ENCODE assay signal across 8 cellular contexts in genomic region chr11:4607111-4607510, GRCh38. TPM values are rescaled to one million over a fixed set of nuclear protein-coding genes. Genes with fewer than 3 reads are reported as not detected.
DNase-seq lines count a peak whose midpoint lies in the region; ATAC-seq and TF ChIP-seq lines count a peak whose summit lies in the region.

No MANE protein-coding gene starts in this region.

- CTCF ChIA-PET in activated CD4-positive, alpha-beta memory T cell treated with anti-CD3 and anti-CD28 coated beads for 36 hours (lab: Charles Lee) = interaction anchor here (1.2 to 1.8 kb wide), 2 partner anchors 30 to 420 kb away, joined by 6 to 7 read pairs; partner anchors contain the start of gene OR51D1

- H3K36me3 ChIP-seq in thoracic aorta = no peaks in the 10 kb centered on the region

- ATAC-seq in thoracic aorta (ENCODE audit: insufficient number of reproducible peaks, low FRiP score, low read depth) (no peak), HG03354 (IDR thresholded peaks at IDR 0.05; ENCODE audit: poor library complexity, severe bottlenecking, unreplicated experiment) (no peak), HG02852 (IDR thresholded peaks at IDR 0.05; ENCODE audit: unreplicated experiment) (no peak)

- H3K27ac ChIP-seq in thoracic aorta = peak overlapping the region; percentile 88 to 89

- H3K9me3 ChIP-seq in thoracic aorta = no peaks in the 10 kb centered on the region

- H3K27me3 ChIP-seq in thoracic aorta (replicated peaks; ENCODE audit: insufficient read depth) = no peaks in the 10 kb centered on the region

- POLR2A ChIA-PET in activated CD4-positive, alpha-beta memory T cell treated with anti-CD3 and anti-CD28 coated beads for 36 hours (lab: Charles Lee) = no interaction called here

- peaks cover 31% of the 10 kb centered on the region for H3K4me1 Mint-ChIP-seq in T-helper 2 cell treated with Interferon-gamma antibody and Interleukin-4, amounts not matched to agents 5 μg/mL and 100 μg/mL, for 36 hours (ENCODE audit: low read depth)
- H3K4me1 Mint-ChIP-seq in activated CD4-positive, alpha-beta memory T cell treated with anti-CD3 and anti-CD28 coated beads for 36 hours (ENCODE audit: low read depth) = peaks cover 34% of the 10 kb centered on the region

- no peaks in the 10 kb centered on the region for H3K9me3 Mint-ChIP-seq in T-helper 2 cell treated with Interferon-gamma antibody and Interleukin-4, amounts not matched to agents 5 μg/mL and 100 μg/mL, for 36 hours
- H3K9me3 Mint-ChIP-seq in activated CD4-positive, alpha-beta memory T cell treated with anti-CD3 and anti-CD28 coated beads for 36 hours = no peaks in the 10 kb centered on the region

- H3K4me1 ChIP-seq in thoracic aorta (ENCODE audit: control insufficient read depth in 1 of 2, low read depth in 2 of 2) = peaks cover 5 to 29% of the 10 kb centered on the region in 2 donors

- TF ChIP-seq CTCF in thoracic aorta (IDR thresholded peaks at IDR 0.05) = no peak

- H3K27ac Mint-ChIP-seq in T-helper 2 cell treated with Interferon-gamma antibody and Interleukin-4, amounts not matched to agents 5 μg/mL and 100 μg/mL, for 36 hours = peak overlapping the region; percentile 81
- H3K27ac Mint-ChIP-seq in activated CD4-positive, alpha-beta memory T cell treated with anti-CD3 and anti-CD28 coated beads for 36 hours = peak overlapping the region; percentile 87

- H3K4me3 Mint-ChIP-seq in T-helper 2 cell treated with Interferon-gamma antibody and Interleukin-4, amounts not matched to agents 5 μg/mL and 100 μg/mL, for 36 hours = peak overlapping the region; percentile 89
- peak overlapping the region; percentile 93 for H3K4me3 Mint-ChIP-seq in activated CD4-positive, alpha-beta memory T cell treated with anti-CD3 and anti-CD28 coated beads for 36 hours

- intact Hi-C loops in activated CD4-positive, alpha-beta memory T cell treated with anti-CD3 and anti-CD28 coated beads for 36 hours (cut with micrococcal nuclease) = loop anchor here (5.0 to 10.0 kb wide), 5 partner anchors 115 to 1628 kb away; partner anchors contain the start of genes CNGA4, FHIP1B, TRIM22 and TRIM34
- intact Hi-C loops in posterior cingulate gyrus (cut with DNase I) = no loop called here

- H3K27me3 Mint-ChIP-seq in T-helper 2 cell treated with Interferon-gamma antibody and Interleukin-4, amounts not matched to agents 5 μg/mL and 100 μg/mL, for 36 hours (ENCODE audit: low read depth) = no peaks in the 10 kb centered on the region
- H3K27me3 Mint-ChIP-seq in activated CD4-positive, alpha-beta memory T cell treated with anti-CD3 and anti-CD28 coated beads for 36 hours = no peaks in the 10 kb centered on the region

- H3K36me3 Mint-ChIP-seq in T-helper 2 cell treated with Interferon-gamma antibody and Interleukin-4, amounts not matched to agents 5 μg/mL and 100 μg/mL, for 36 hours (ENCODE audit: low read depth) = peaks cover 10% of the 10 kb centered on the region
- H3K36me3 Mint-ChIP-seq in activated CD4-positive, alpha-beta memory T cell treated with anti-CD3 and anti-CD28 coated beads for 36 hours = peaks cover 4% of the 10 kb centered on the region

- peak overlapping the region; percentile 83 for H3K4me3 ChIP-seq in thoracic aorta

- no peak for DNase-seq in T-helper 2 cell treated with Interferon-gamma antibody and Interleukin-4, amounts not matched to agents 5 μg/mL and 100 μg/mL, for 36 hours (ENCODE audit: low spot score)
- no peak for DNase-seq in T-helper 2 cell
- no peak for DNase-seq in activated CD4-positive, alpha-beta memory T cell treated with anti-CD3 and anti-CD28 coated beads for 36 hours
- DNase-seq in iris pigment epithelial cell (ENCODE audit: low read depth) = peak; percentile 6
- no peak for DNase-seq in thoracic aorta (ENCODE audit: low spot score)
- no peak for DNase-seq in posterior cingulate gyrus

RNA-seq across cellular contexts. Expression of gene TRIM68, which starts 0.9 kb away (rescaled TPM):
- total RNA-seq in activated CD4-positive, alpha-beta memory T cell treated with anti-CD3 and anti-CD28 coated beads for 36 hours = 1 to 10 TPM; 8.7 to 9.2 TPM
- total RNA-seq in thoracic aorta = 10 to 100 TPM; 16.0 to 25.4 TPM

RNA-seq across cellular contexts. Expression of gene OR52I1, which starts 13.3 kb away (rescaled TPM):
- total RNA-seq in activated CD4-positive, alpha-beta memory T cell treated with anti-CD3 and anti-CD28 coated beads for 36 hours = not detected
- not detected for total RNA-seq in thoracic aorta

RNA-seq across cellular contexts. Expression of gene OR52I2, which starts 25.6 kb away (rescaled TPM):
- total RNA-seq in activated CD4-positive, alpha-beta memory T cell treated with anti-CD3 and anti-CD28 coated beads for 36 hours = not detected
- total RNA-seq in thoracic aorta = not detected

RNA-seq across cellular contexts. Expression of gene OR51D1, which starts 30.2 kb away (rescaled TPM):
- total RNA-seq in activated CD4-positive, alpha-beta memory T cell treated with anti-CD3 and anti-CD28 coated beads for 36 hours = not detected
- not detected for total RNA-seq in thoracic aorta

RNA-seq across cellular contexts. Expression of gene OR51E1, which starts 36.7 kb away (rescaled TPM):
- total RNA-seq in activated CD4-positive, alpha-beta memory T cell treated with anti-CD3 and anti-CD28 coated beads for 36 hours = not detected
- total RNA-seq in thoracic aorta = under 1 TPM in 1 of 2 donors, not detected in 1; 0.21 TPM
